In genomic region chr13:105774739-105775460, GRCh38 we compare ENCODE assay signal across 15 cellular contexts.
A peak's percentile ranks its signal among the peaks of the same experiment; 100 is the strongest.
DNase-seq lines count a peak whose midpoint lies in the region; ATAC-seq, FAIRE-seq and TF ChIP-seq lines count a peak whose summit lies in the region.
"Had no signal": no experiment of that assay in that cellular context is flagged by ENCODE, and none has a peak within 500 bp of the region (broad histone marks: within the 10 kb centered on the region; RNA-seq: fewer than 3 reads in every experiment).

No MANE protein-coding gene starts in this region.

- H3K4me2 ChIP-seq in astrocyte (ENCODE audit: low read length), result peak overlapping the region; percentile 63

- H3K9me3 Mint-ChIP-seq in astrocyte (ENCODE audit: unreplicated experiment), result no peaks in the 10 kb centered on the region
- H3K9me3 Mint-ChIP-seq: T-helper 1 cell treated with Interleukin-12 subunit alpha and Interleukin-12 subunit beta and Interleukin-4 antibody, amounts not matched to agents 30 μg/mL and 1 μg/mL, for 36 hours had no signal

- H3K4me3 Mint-ChIP-seq in astrocyte (ENCODE audit: unreplicated experiment), result no peak overlapping the region
- H3K4me3 Mint-ChIP-seq: T-helper 1 cell treated with Interleukin-12 subunit alpha and Interleukin-12 subunit beta and Interleukin-4 antibody, amounts not matched to agents 30 μg/mL and 1 μg/mL, for 36 hours had no signal

- H3K27ac ChIP-seq in astrocyte (ENCODE audit: low read depth, low read length), result no peak overlapping the region
- H3K27ac ChIP-seq: uterus had no signal

- H3K9ac ChIP-seq in astrocyte (ENCODE audit: low read length), result no peak overlapping the region

- peaks cover 32% of the 10 kb centered on the region for H3K4me1 Mint-ChIP-seq in astrocyte (ENCODE audit: low read depth, unreplicated experiment)

- no peaks in the 10 kb centered on the region for H4K20me1 ChIP-seq in astrocyte (ENCODE audit: insufficient read depth, low read length)

- no peak for ATAC-seq in GM21360 (IDR thresholded peaks at IDR 0.05; ENCODE audit: unreplicated experiment)

- no peaks in the 10 kb centered on the region for H3K27me3 Mint-ChIP-seq in astrocyte (ENCODE audit: low read depth, unreplicated experiment)

- no peak for TF ChIP-seq CTCF in astrocyte (IDR thresholded peaks at IDR 0.05; ENCODE audit: insufficient read depth, low read depth, low read length)

- no peaks in the 10 kb centered on the region for H3K79me2 ChIP-seq in astrocyte (ENCODE audit: insufficient read depth, low read length)

- peak overlapping the region; percentile 26 for H3K4me3 ChIP-seq in astrocyte (ENCODE audit: insufficient read depth, low read depth, low read length)
- H3K4me3 ChIP-seq: uterus had no signal

- TF ChIP-seq POLR2A in erythroblast (IDR thresholded peaks at IDR 0.05; ENCODE audit: low read length), result no peak

- H3K4me1 ChIP-seq in astrocyte (ENCODE audit: insufficient read depth, low read length), result peaks cover 15% of the 10 kb centered on the region
- H3K4me1 ChIP-seq: uterus had no signal

- in situ Hi-C loops in ACHN (cut with HindIII; ENCODE audit: low pct_ligation_motif_present, low pct_unique_long_range_greater_than_20kb, low sequenced_read_pairs), result no loop called here

- H3K36me3 ChIP-seq in astrocyte (ENCODE audit: insufficient read depth, low read length), result no peaks in the 10 kb centered on the region
- H3K36me3 ChIP-seq: uterus had no signal

- DNase-seq in ACHN, result peak; percentile 97
- DNase-seq in LoVo (ENCODE audit: low spot score), result peak; percentile 85
- DNase-seq in astrocyte (ENCODE audit: low read depth), result peak; percentile 93
- DNase-seq in left kidney (ENCODE audit: low read depth, low spot score), result peak; percentile 55
- DNase-seq in NCI-H510A (lab: John Stamatoyannopoulos, UW), result no peak
- DNase-seq in occipital lobe (lab: John Stamatoyannopoulos, UW), result no peak
- no peak for DNase-seq in erythroblast (lab: John Stamatoyannopoulos, UW)
- DNase-seq: activated effector memory CD4-positive, alpha-beta T cell treated with anti-CD3 and anti-CD28 coated beads, Interleukin-2, amount 50 U/mL, for 16 hours; hippocampal formation; Kasumi-1; stimulated activated CD4-positive, alpha-beta T cell treated with anti-CD3 and anti-CD28 coated beads, Interleukin-2, amount 100 ng/mL, for 24 hours; uterus had no signal

- no peaks in the 10 kb centered on the region for H3K36me3 Mint-ChIP-seq in astrocyte (ENCODE audit: low read depth, unreplicated experiment)

- peak overlapping the region; percentile 53 for H3K27ac Mint-ChIP-seq in astrocyte (ENCODE audit: unreplicated experiment)
- H3K27ac Mint-ChIP-seq: T-helper 1 cell treated with Interleukin-12 subunit alpha and Interleukin-12 subunit beta and Interleukin-4 antibody, amounts not matched to agents 30 μg/mL and 1 μg/mL, for 36 hours had no signal

- peak overlapping the region; percentile 0 for H2AFZ ChIP-seq in astrocyte (ENCODE audit: low read depth, low read length)

- H3K9me3 ChIP-seq in astrocyte (ENCODE audit: insufficient read depth, low read depth, low read length), result no peaks in the 10 kb centered on the region
- H3K9me3 ChIP-seq: uterus had no signal

- no peak for FAIRE-seq in astrocyte (lab: Jason Lieb, UNC)
- FAIRE-seq: D721Med had no signal

- no peaks in the 10 kb centered on the region for H3K27me3 ChIP-seq in astrocyte (ENCODE audit: insufficient read depth, low read length)
- H3K27me3 ChIP-seq: uterus had no signal

Comparison
In these comparisons a context has a peak if more than half of its experiments do, and no peak if none do; other contexts are left out.
1. DNase-seq: peak in ACHN (single experiment), LoVo (single experiment), astrocyte (single experiment) and left kidney (single experiment); none in NCI-H510A (single experiment), occipital lobe (single experiment) and erythroblast (0 of 2).